Comparison of ENCODE assay signal across 29 cellular contexts in genomic region chr21:43817157-43818086, GRCh38. TPM values are rescaled to one million over a fixed set of nuclear protein-coding genes. Genes with fewer than 3 reads are reported as not detected.
A peak's percentile ranks its signal among the peaks of the same experiment; 100 is the strongest.
DNase-seq lines count a peak whose midpoint lies in the region; ATAC-seq, FAIRE-seq and TF ChIP-seq lines count a peak whose summit lies in the region.
"Had no signal": no experiment of that assay in that cellular context is flagged by ENCODE, and none has a peak within 500 bp of the region (broad histone marks: within the 10 kb centered on the region; RNA-seq: fewer than 3 reads in every experiment).

No MANE protein-coding gene starts in this region.

- no peaks in the 10 kb centered on the region for H3K36me3 ChIP-seq in kidney (ENCODE audit: control insufficient read depth in 1 of 2, insufficient read depth in 2 of 2, low read length in 2 of 2)
- H3K36me3 ChIP-seq: esophagus squamous epithelium, stomach had no signal

- peaks cover 0 to 7% of the 10 kb centered on the region in 2 donors for H3K9me3 ChIP-seq in kidney (ENCODE audit: control insufficient read depth in 1 of 2, low read length in 2 of 2)
- H3K9me3 ChIP-seq: SK-N-SH had no signal

- H3K36me3 Mint-ChIP-seq in natural killer cell treated with Interleukin-12 subunit alpha and Interleukin-12 subunit beta and Interleukin-15 and Interleukin-18, amount 100 ng/mL, for 72 hours, result no peaks in the 10 kb centered on the region
- no peaks in the 10 kb centered on the region for H3K36me3 Mint-ChIP-seq in natural killer cell

- intact Hi-C loops in natural killer cell (cut with micrococcal nuclease), result loop anchor here (10.0 kb wide), 1 partner anchor 667 kb away; no protein-coding TSS in a partner anchor
- intact Hi-C loops in kidney (cut with DNase I), result no loop called here

- H3K4me3 ChIP-seq in kidney (ENCODE audit: low read length in 2 of 2), result no peak overlapping the region
- H3K4me3 ChIP-seq: esophagus squamous epithelium, GM23248, stomach, tibial nerve had no signal

- peaks cover 0 to 10% of the 10 kb centered on the region in 2 donors for H3K4me1 Mint-ChIP-seq in natural killer cell treated with Interleukin-12 subunit alpha and Interleukin-12 subunit beta and Interleukin-15 and Interleukin-18, amount 100 ng/mL, for 72 hours (ENCODE audit: low read depth in 2 of 2)
- H3K4me1 Mint-ChIP-seq in natural killer cell, result peaks cover 0 to 6% of the 10 kb centered on the region in 2 donors

- H3K27ac ChIP-seq in kidney (ENCODE audit: low read depth in 2 of 2, low read length in 2 of 2), result no peak overlapping the region
- H3K27ac ChIP-seq: esophagus squamous epithelium, GM23248, RWPE1, stomach, tibial nerve had no signal

- peaks cover 0 to 3% of the 10 kb centered on the region in 2 donors for H3K4me1 ChIP-seq in kidney (ENCODE audit: control insufficient read depth in 1 of 2, insufficient read depth in 1 of 2, low read depth in 1 of 2, low read length in 2 of 2)

- no peak overlapping the region for H3K9ac ChIP-seq in kidney (ENCODE audit: low read length in 2 of 2)
- H3K9ac ChIP-seq: GM23248, SK-N-SH had no signal

- H3K4me3 Mint-ChIP-seq in natural killer cell treated with Interleukin-12 subunit alpha and Interleukin-12 subunit beta and Interleukin-15 and Interleukin-18, amount 100 ng/mL, for 72 hours, result no peak overlapping the region
- H3K4me3 Mint-ChIP-seq in natural killer cell, result no peak overlapping the region
- H3K4me3 Mint-ChIP-seq: activated CD4-positive, alpha-beta memory T cell treated with anti-CD3 and anti-CD28 coated beads, Interleukin-2, amount 10 ng/mL, durations not matched to agents 7 days and 5 days; activated T-helper 17 cell treated with anti-CD3 and anti-CD28 coated beads, Interleukin-2, amount 50 U/mL, for 72 hours; B cell; memory B cell; T-helper 17 cell had no signal

- peak in 1 of 2 donors; percentile 16 for ATAC-seq in natural killer cell treated with Interleukin-12 subunit alpha and Interleukin-12 subunit beta and Interleukin-15 and Interleukin-18, amount 100 ng/mL, for 72 hours
- ATAC-seq in natural killer cell (no peak), HG02981 (IDR thresholded peaks at IDR 0.05; ENCODE audit: unreplicated experiment) (no peak)
- ATAC-seq: activated naive CD4-positive, alpha-beta T cell treated with anti-CD3 and anti-CD28 coated beads, Interleukin-2, amount 50 U/mL, for 72 hours; activated T-helper 17 cell treated with anti-CD3 and anti-CD28 coated beads, Interleukin-2, amount 50 U/mL, for 72 hours; T-helper 17 cell had no signal

- DNase-seq in natural killer cell treated with Interleukin-12 subunit alpha and Interleukin-12 subunit beta and Interleukin-15 and Interleukin-18, amount 100 ng/mL, for 72 hours (ENCODE audit: low spot score), result peak; percentile 26
- DNase-seq in natural killer cell (no peak), NCI-H1694 treated with DMSO at 0.1 percent for 48 hours (lab: John Stamatoyannopoulos, UW) (peak; percentile 40), kidney (peak; percentile 67), SIG-M5 treated with dmso at 0.1 percent for 504 hours (lab: John Stamatoyannopoulos, UW; ENCODE audit: unreplicated experiment) (no peak), HUDEP-2 (lab: John Stamatoyannopoulos, UW; ENCODE audit: unreplicated experiment in 76 of 76) (no peak), NCI-H446 treated with DMSO at 0.1 percent for 48 hours (lab: John Stamatoyannopoulos, UW) (no peak)
- DNase-seq: activated CD4-positive, alpha-beta memory T cell treated with anti-CD3 and anti-CD28 coated beads, Interleukin-2, amount 10 ng/mL, durations not matched to agents 7 days and 5 days; activated CD4-positive, alpha-beta T cell treated with anti-CD3 and anti-CD28 coated beads for 1 hour; central memory CD4-positive, alpha-beta T cell; DMS79; esophagus squamous epithelium; foreskin melanocyte; GM23248; MM.1S; NCI-H1417 treated with DMSO at 0.1 percent for 48 hours; NCI-H2107; SK-N-SH; stomach; T-helper 17 cell had no signal

- no peak for FAIRE-seq in kidney (lab: Jason Lieb, UNC)
- FAIRE-seq: endometrium had no signal

- H3K27ac Mint-ChIP-seq in natural killer cell treated with Interleukin-12 subunit alpha and Interleukin-12 subunit beta and Interleukin-15 and Interleukin-18, amount 100 ng/mL, for 72 hours, result no peak overlapping the region
- no peak overlapping the region for H3K27ac Mint-ChIP-seq in natural killer cell
- H3K27ac Mint-ChIP-seq: activated CD4-positive, alpha-beta memory T cell treated with anti-CD3 and anti-CD28 coated beads, Interleukin-2, amount 10 ng/mL, durations not matched to agents 7 days and 5 days; activated T-helper 17 cell treated with anti-CD3 and anti-CD28 coated beads, Interleukin-2, amount 50 U/mL, for 72 hours; B cell; memory B cell; progenitor cell of endocrine pancreas; T-helper 17 cell had no signal

- no peak for TF ChIP-seq CTCF in natural killer cell (IDR thresholded peaks at IDR 0.05)
- no peak for TF ChIP-seq CTCF in kidney (IDR thresholded peaks at IDR 0.05; ENCODE audit: borderline replicate concordance, extremely low read depth, insufficient read depth)

- H3K9me3 Mint-ChIP-seq in natural killer cell treated with Interleukin-12 subunit alpha and Interleukin-12 subunit beta and Interleukin-15 and Interleukin-18, amount 100 ng/mL, for 72 hours, result peaks cover 5% of the 10 kb centered on the region
- H3K9me3 Mint-ChIP-seq in natural killer cell, result no peaks in the 10 kb centered on the region
- H3K9me3 Mint-ChIP-seq: activated naive CD4-positive, alpha-beta T cell treated with anti-CD3 and anti-CD28 coated beads, Interleukin-2, amount 50 U/mL, for 72 hours had no signal

- H3K27me3 Mint-ChIP-seq in natural killer cell treated with Interleukin-12 subunit alpha and Interleukin-12 subunit beta and Interleukin-15 and Interleukin-18, amount 100 ng/mL, for 72 hours, result peaks cover 0 to 4% of the 10 kb centered on the region in 2 donors
- peaks cover 0 to 2% of the 10 kb centered on the region in 2 donors for H3K27me3 Mint-ChIP-seq in natural killer cell (ENCODE audit: low read depth in 2 of 2)
- H3K27me3 Mint-ChIP-seq: activated T-helper 17 cell treated with anti-CD3 and anti-CD28 coated beads, Interleukin-2, amount 50 U/mL, for 72 hours; T-helper 17 cell had no signal

RNA-seq across cellular contexts. Expression of gene RRP1, which starts 28.0 kb away (rescaled TPM):
- 10 to 100 TPM; 35.5 to 89.9 TPM for total RNA-seq in natural killer cell treated with Interleukin-12 subunit alpha and Interleukin-12 subunit beta and Interleukin-15 and Interleukin-18, amount 100 ng/mL, for 72 hours
- total RNA-seq in natural killer cell (10 to 100 TPM; 15.7 to 24.6 (median 23.7) TPM), kidney (18.7 TPM)
- 12.9 TPM for polyA plus RNA-seq in kidney (ENCODE audit: insufficient read depth, low read depth, low replicate concordance)

RNA-seq across cellular contexts. Expression of gene CSTB, which starts 41.3 kb away (rescaled TPM):
- total RNA-seq in natural killer cell treated with Interleukin-12 subunit alpha and Interleukin-12 subunit beta and Interleukin-15 and Interleukin-18, amount 100 ng/mL, for 72 hours, result 10 to 100 TPM; 15.3 to 15.4 TPM
- total RNA-seq in natural killer cell, result 10 to 100 TPM; 18.5 to 23.1 (median 22.7) TPM
- 74.5 TPM for total RNA-seq in kidney
- 97.8 TPM for polyA plus RNA-seq in kidney (ENCODE audit: insufficient read depth, low read depth, low replicate concordance)

RNA-seq across cellular contexts. Expression of gene AGPAT3, which starts 47.6 kb away (rescaled TPM):
- 100 to 1,000 TPM in 1 of 2 donors, 10 to 100 TPM in 1; 66.8 to 115 TPM for total RNA-seq in natural killer cell treated with Interleukin-12 subunit alpha and Interleukin-12 subunit beta and Interleukin-15 and Interleukin-18, amount 100 ng/mL, for 72 hours
- 10 to 100 TPM; 39.5 to 45.7 (median 42.3) TPM for total RNA-seq in natural killer cell
- total RNA-seq in kidney, result 86.2 TPM
- 40.3 TPM for polyA plus RNA-seq in kidney (ENCODE audit: insufficient read depth, low read depth, low replicate concordance)

Comparison
In these comparisons a context has a peak if more than half of its experiments do, and no peak if none do; other contexts are left out.
1. DNase-seq: peak in natural killer cell treated with Interleukin-12 subunit alpha and Interleukin-12 subunit beta and Interleukin-15 and Interleukin-18, amount 100 ng/mL, for 72 hours (single experiment), NCI-H1694 treated with DMSO at 0.1 percent for 48 hours (single experiment) and kidney (single experiment); none in natural killer cell (single experiment), SIG-M5 treated with dmso at 0.1 percent for 504 hours (single experiment), HUDEP-2 (0 of 76) and NCI-H446 treated with DMSO at 0.1 percent for 48 hours (single experiment).